ENCODE assay signal across 11 cellular contexts in the genomic region with DNA sequence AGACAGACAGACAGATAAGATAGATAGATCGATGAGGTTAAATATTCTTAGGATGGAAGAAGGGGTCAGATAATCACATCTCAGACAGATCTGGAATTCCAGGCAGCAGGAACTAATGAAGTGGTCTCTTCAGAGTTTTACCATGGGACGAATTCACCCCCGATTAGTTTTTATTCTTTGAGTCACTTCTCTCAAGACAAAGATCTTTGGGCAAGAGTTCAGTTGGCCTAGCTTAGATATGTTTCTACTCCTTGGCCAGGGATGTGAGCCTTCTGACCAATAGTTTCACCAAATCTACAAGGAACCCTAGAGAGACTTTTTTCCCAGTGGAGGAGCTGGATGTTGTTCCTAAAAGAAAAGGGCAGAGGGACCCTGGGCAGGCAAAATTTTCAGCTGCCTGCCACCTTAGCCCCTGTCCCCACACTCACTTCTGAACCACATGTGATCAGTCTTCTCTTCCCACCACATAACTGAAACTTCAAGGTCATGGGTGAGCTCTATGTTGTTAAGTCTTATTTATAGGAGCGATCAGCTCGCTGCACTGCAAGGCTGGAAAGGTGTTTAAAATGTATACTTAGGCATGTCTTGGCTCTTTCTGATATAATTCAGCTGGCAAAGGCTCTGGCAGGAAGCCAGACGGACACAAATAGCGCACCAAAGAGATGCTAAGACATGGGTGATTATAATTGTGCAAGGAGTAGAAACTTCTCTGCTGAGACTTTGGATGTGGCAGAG.
DNase-seq lines count a peak whose midpoint lies in the region; ATAC-seq and TF ChIP-seq lines count a peak whose summit lies in the region.
"Had no signal": no experiment of that assay in that cellular context is flagged by ENCODE, and none has a peak within 500 bp of the region (broad histone marks: within the 10 kb centered on the region; RNA-seq: fewer than 3 reads in every experiment).

No MANE protein-coding gene starts in this region.

- H3K36me3 Mint-ChIP-seq in endodermal cell (ENCODE audit: low read depth), result no peaks in the 10 kb centered on the region
- H3K36me3 Mint-ChIP-seq: activated naive CD4-positive, alpha-beta T cell treated with anti-CD3 and anti-CD28 coated beads, Interleukin-2, amount 50 U/mL, for 24 hours; natural killer cell treated with Interleukin-12 subunit alpha and Interleukin-12 subunit beta and Interleukin-15 and Interleukin-18, amount 100 ng/mL, for 72 hours had no signal

- H3K27me3 Mint-ChIP-seq in endodermal cell (ENCODE audit: insufficient read depth), result no peaks in the 10 kb centered on the region
- H3K27me3 Mint-ChIP-seq: activated naive CD4-positive, alpha-beta T cell treated with anti-CD3 and anti-CD28 coated beads, Interleukin-2, amount 50 U/mL, for 24 hours had no signal

- H3K9me3 Mint-ChIP-seq in endodermal cell, result no peaks in the 10 kb centered on the region
- H3K9me3 Mint-ChIP-seq: activated naive CD4-positive, alpha-beta T cell treated with anti-CD3 and anti-CD28 coated beads, Interleukin-2, amount 50 U/mL, for 24 hours; natural killer cell treated with Interleukin-12 subunit alpha and Interleukin-12 subunit beta and Interleukin-15 and Interleukin-18, amount 100 ng/mL, for 72 hours had no signal

- DNase-seq in endodermal cell (peak; percentile 28), spleen (no peak), erythroblast (lab: John Stamatoyannopoulos, UW) (no peak), AG08396 (ENCODE audit: low spot score) (no peak), BE2C (no peak)
- DNase-seq: foreskin melanocyte, NCI-H1092 had no signal

- TF ChIP-seq CTCF in endodermal cell (conservative IDR thresholded peaks at IDR 0.05) (no peak), spleen (IDR thresholded peaks at IDR 0.05 in 8 of 11, conservative IDR thresholded peaks at IDR 0.05 in 3 of 11) (no peak), BE2C (IDR thresholded peaks at IDR 0.05; ENCODE audit: low read depth, low read length) (no peak)

- no peaks in the 10 kb centered on the region for H3K36me3 ChIP-seq in endodermal cell (ENCODE audit: control insufficient read depth, insufficient read depth, low read length)
- no peaks in the 10 kb centered on the region for H3K36me3 ChIP-seq in spleen
- H3K36me3 ChIP-seq in BE2C, result no peaks in the 10 kb centered on the region

- H3K9me3 ChIP-seq in endodermal cell (ENCODE audit: control insufficient read depth, low read length), result no peaks in the 10 kb centered on the region
- no peaks in the 10 kb centered on the region for H3K9me3 ChIP-seq in spleen
- H3K9me3 ChIP-seq in BE2C, result no peaks in the 10 kb centered on the region

- intact Hi-C loops in spleen (cut with DNase I; ENCODE audit: low total_unique reads), result no loop called here

- H3K27me3 ChIP-seq in endodermal cell (ENCODE audit: control insufficient read depth, insufficient read depth, low read length, poor library complexity, severe bottlenecking), result no peaks in the 10 kb centered on the region
- no peaks in the 10 kb centered on the region for H3K27me3 ChIP-seq in spleen (replicated peaks in 1 of 7)
- H3K27me3 ChIP-seq in BE2C, result no peaks in the 10 kb centered on the region

- H3K4me3 ChIP-seq in endodermal cell (ENCODE audit: low read length) (no peak overlapping the region), spleen (no peak overlapping the region), BE2C (ENCODE audit: low read depth, low read length) (no peak overlapping the region)

- ATAC-seq in GM18873 (IDR thresholded peaks at IDR 0.05; ENCODE audit: low FRiP score, unreplicated experiment), result peak; percentile 37
- ATAC-seq in HG03064 (IDR thresholded peaks at IDR 0.05; ENCODE audit: low read depth, unreplicated experiment), result peak; percentile 46
- ATAC-seq: natural killer cell treated with Interleukin-12 subunit alpha and Interleukin-12 subunit beta and Interleukin-15 and Interleukin-18, amount 100 ng/mL, for 72 hours had no signal

- no peaks in the 10 kb centered on the region for H3K4me1 ChIP-seq in endodermal cell (ENCODE audit: control insufficient read depth, insufficient read depth, low read length)
- H3K4me1 ChIP-seq in spleen, result peaks cover 28 to 97% (median 58%) of the 10 kb centered on the region in 6 donors
- H3K4me1 ChIP-seq in BE2C, result no peaks in the 10 kb centered on the region

- H3K27ac Mint-ChIP-seq in endodermal cell, result no peak overlapping the region
- H3K27ac Mint-ChIP-seq: activated naive CD4-positive, alpha-beta T cell treated with anti-CD3 and anti-CD28 coated beads, Interleukin-2, amount 50 U/mL, for 24 hours; natural killer cell treated with Interleukin-12 subunit alpha and Interleukin-12 subunit beta and Interleukin-15 and Interleukin-18, amount 100 ng/mL, for 72 hours had no signal

- no peak overlapping the region for H3K9ac ChIP-seq in endodermal cell (ENCODE audit: extremely low read depth, low read length, poor library complexity, severe bottlenecking)

- H3K27ac ChIP-seq in endodermal cell (ENCODE audit: low read depth, low read length) (no peak overlapping the region), spleen (peak overlapping the region in 5 of 8 donors; percentile 4 to 80 (median 65))

- TF ChIP-seq POLR2A in spleen (IDR thresholded peaks at IDR 0.05), result no peak
- no peak for TF ChIP-seq POLR2A in erythroblast (IDR thresholded peaks at IDR 0.05; ENCODE audit: low read length)

- no peaks in the 10 kb centered on the region for H3K4me1 Mint-ChIP-seq in endodermal cell

- 92 to 97% methylated on average over 7 of the region's 7 CpGs for WGBS in endodermal cell (ENCODE audit: insufficient coverage in 1 of 2, insufficient read length in 1 of 2), 2 experiments
- 72 to 80% (median 77%) methylated on average over 7 of the region's 7 CpGs for WGBS in spleen, 5 donors

- no peak overlapping the region for H3K4me3 Mint-ChIP-seq in endodermal cell
- H3K4me3 Mint-ChIP-seq: activated naive CD4-positive, alpha-beta T cell treated with anti-CD3 and anti-CD28 coated beads, Interleukin-2, amount 50 U/mL, for 24 hours; natural killer cell treated with Interleukin-12 subunit alpha and Interleukin-12 subunit beta and Interleukin-15 and Interleukin-18, amount 100 ng/mL, for 72 hours had no signal
